8 cellular contexts compared by ENCODE assay signal in the genomic region with DNA sequence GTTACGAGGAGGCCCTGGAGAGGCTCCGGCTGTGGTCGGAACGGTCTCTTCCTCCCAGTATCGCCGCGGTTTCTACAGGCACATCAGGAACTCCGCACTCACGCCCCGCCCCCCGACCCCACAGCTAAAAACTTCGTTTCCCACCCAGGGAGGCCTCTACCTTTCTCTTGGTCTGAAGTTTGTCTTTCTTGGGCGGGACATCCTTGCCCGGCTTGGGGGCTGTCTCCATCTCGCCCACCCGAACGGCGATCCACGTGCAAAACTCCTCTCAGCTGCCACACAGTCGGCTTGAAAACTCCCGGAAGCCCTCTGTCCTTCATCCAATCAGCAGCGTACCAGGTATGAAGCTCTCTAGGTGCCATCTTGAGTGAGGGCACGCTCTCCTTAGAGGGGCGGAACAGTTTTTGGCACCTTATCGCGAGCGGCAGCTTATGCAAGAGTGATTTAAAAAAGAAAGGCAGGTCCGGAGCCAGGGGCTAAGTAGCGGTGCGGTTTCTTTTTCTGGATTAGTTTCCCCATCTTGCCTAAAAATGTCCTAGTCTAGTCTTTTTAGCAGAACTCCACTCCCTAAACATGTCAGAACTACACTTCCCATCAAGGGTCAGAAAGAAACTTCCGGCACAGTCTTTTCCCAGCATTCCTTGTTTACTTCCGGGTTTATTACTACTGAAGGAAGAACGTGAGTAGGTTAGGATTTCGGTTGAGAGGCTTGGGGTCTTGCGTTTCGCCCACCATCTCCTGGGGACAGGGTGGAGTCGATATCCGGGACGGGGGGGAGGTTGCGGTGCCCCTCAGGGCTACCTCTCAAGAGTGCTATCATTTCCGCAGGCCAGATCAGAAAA. TPM values are rescaled to one million over a fixed set of nuclear protein-coding genes. Genes with fewer than 3 reads are reported as not detected.
DNase-seq lines count a peak whose midpoint lies in the region; ATAC-seq and TF ChIP-seq lines count a peak whose summit lies in the region.

TSS of gene PFDN6 (plus strand) at position 660 of the 842 bp plus-strand sequence. CDS start 256 bp downstream, outside the sequence.
TSS of gene WDR46 (minus strand) at position 298 of the 842 bp plus-strand sequence. CDS start at position 229, 69 bp downstream.

- peak within 1 kb of the TSS; percentile 70 to 72 for H3K4me3 ChIP-seq in right atrium auricular region
- H3K4me3 ChIP-seq in psoas muscle: peak within 1 kb of the TSS; percentile 85

- DNase-seq in NCI-H146 treated with DMSO at 0.1 percent for 48 hours (lab: John Stamatoyannopoulos, UW; ENCODE audit: unreplicated experiment) (peak; percentile 88), right atrium auricular region (ENCODE audit: low spot score) (peak; percentile 89), psoas muscle (peak; percentile 76 to 85)

- TF ChIP-seq CTCF in right atrium auricular region (IDR thresholded peaks at IDR 0.05) (no peak), psoas muscle (IDR thresholded peaks at IDR 0.05) (no peak)

- H3K36me3 ChIP-seq in right atrium auricular region: peaks cover 48% of the 10 kb centered on the region
- peaks cover 3 to 78% of the 10 kb centered on the region in 2 donors for H3K36me3 ChIP-seq in psoas muscle (ENCODE audit: insufficient read depth in 1 of 2, low read depth in 1 of 2)

- H3K4me1 ChIP-seq in right atrium auricular region (peaks cover 0 to 24% of the 10 kb centered on the region in 2 donors), psoas muscle (peaks cover 18% of the 10 kb centered on the region)

- intact Hi-C loops in T-helper 1 cell treated with Interleukin-12 subunit alpha and Interleukin-12 subunit beta and Interleukin-4 antibody, amounts not matched to agents 30 ng/mL and 1 ng/mL, for 36 hours (cut with micrococcal nuclease): loop anchor here (1.0 kb wide), 12 partner anchors 10 to 165 kb away; partner anchors contain the start of genes B3GALT4, CUTA, KIFC1 and RING1
- intact Hi-C loops in psoas muscle (cut with DNase I): loop anchor here in 1 of 2 donors (1.0 to 5.0 kb wide), 3 partner anchors 9 to 1162 kb away; partner anchors contain the start of genes ATF6B and RPS18

- peak; percentile 81 for ATAC-seq in GM18502 (IDR thresholded peaks at IDR 0.05; ENCODE audit: poor library complexity, unreplicated experiment)
- ATAC-seq in HG02884 (IDR thresholded peaks at IDR 0.05; ENCODE audit: unreplicated experiment): peak; percentile 79
- peak; percentile 94 to 97 (median 96) for ATAC-seq in psoas muscle
- ATAC-seq in HG03520 (IDR thresholded peaks at IDR 0.05; ENCODE audit: unreplicated experiment): no peak

- WGBS in psoas muscle, 3 donors: 0% methylated on average over 36 to 41 of the region's 41 CpGs

- H3K9me3 ChIP-seq in right atrium auricular region (no peaks in the 10 kb centered on the region), psoas muscle (no peaks in the 10 kb centered on the region)

- H3K27me3 ChIP-seq in right atrium auricular region (no peaks in the 10 kb centered on the region), psoas muscle (ENCODE audit: insufficient read depth in 3 of 3, low read length in 2 of 3) (no peaks in the 10 kb centered on the region)

- H3K27ac ChIP-seq in angular gyrus (ENCODE audit: low read depth, low read length) (peak within 1 kb of the TSS; percentile 87), right atrium auricular region (peak within 1 kb of the TSS; percentile 84 to 86), psoas muscle (peak within 1 kb of the TSS; percentile 77)

RNA-seq across cellular contexts. Expression of gene PFDN6, which starts in this region (rescaled TPM):
- total RNA-seq in T-helper 1 cell treated with Interleukin-12 subunit alpha and Interleukin-12 subunit beta and Interleukin-4 antibody, amounts not matched to agents 30 ng/mL and 1 ng/mL, for 36 hours: 71.8 and 79.6 TPM in 2 replicates
- total RNA-seq in right atrium auricular region (10 to 100 TPM; 23.4 to 29.5 TPM), psoas muscle (10 to 100 TPM; 57.2 to 87.6 (median 75.7) TPM)
- polyA plus RNA-seq in psoas muscle: 100 to 1,000 TPM; 223 to 296 (median 248) TPM

RNA-seq across cellular contexts. Expression of gene WDR46, which starts in this region (rescaled TPM):
- total RNA-seq in T-helper 1 cell treated with Interleukin-12 subunit alpha and Interleukin-12 subunit beta and Interleukin-4 antibody, amounts not matched to agents 30 ng/mL and 1 ng/mL, for 36 hours: 68.2 and 70.7 TPM in 2 replicates
- total RNA-seq in right atrium auricular region (10 to 100 TPM; 22.5 to 30.9 TPM), psoas muscle (10 to 100 TPM; 22.4 to 46.0 (median 34.7) TPM)
- polyA plus RNA-seq in psoas muscle: 10 to 100 TPM; 33.3 to 65.0 (median 44.4) TPM
